ENCODE assay signal across 1 cellular context in the genomic region with DNA sequence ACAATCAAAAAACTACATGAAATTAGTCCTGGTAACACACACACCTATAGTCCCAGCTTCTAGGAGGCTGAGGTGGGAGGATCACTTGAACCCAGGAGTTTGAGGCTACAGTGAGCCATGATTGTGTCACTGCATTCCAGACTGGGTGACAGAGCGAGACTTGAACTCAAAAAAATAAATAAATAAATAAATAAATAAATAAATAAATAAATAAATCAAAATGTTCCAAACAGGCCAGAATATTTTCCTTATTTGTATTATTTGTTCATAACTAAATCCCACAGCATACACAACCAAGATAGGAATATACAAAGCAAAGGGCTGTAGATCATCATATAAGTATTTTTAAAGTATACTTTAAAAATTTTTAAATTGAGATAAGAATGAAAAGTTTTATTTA.
A peak's percentile ranks its signal among the peaks of the same experiment; 100 is the strongest.
TF ChIP-seq lines count a peak whose summit lies in the region.

No MANE protein-coding gene starts in this region.

TF ChIP-seq in HEK293, 187 proteins besides CTCF, POLR2A, EP300 and RAD21 (continued from another document and continues in another):
- TF ChIP-seq, protein P1, sequence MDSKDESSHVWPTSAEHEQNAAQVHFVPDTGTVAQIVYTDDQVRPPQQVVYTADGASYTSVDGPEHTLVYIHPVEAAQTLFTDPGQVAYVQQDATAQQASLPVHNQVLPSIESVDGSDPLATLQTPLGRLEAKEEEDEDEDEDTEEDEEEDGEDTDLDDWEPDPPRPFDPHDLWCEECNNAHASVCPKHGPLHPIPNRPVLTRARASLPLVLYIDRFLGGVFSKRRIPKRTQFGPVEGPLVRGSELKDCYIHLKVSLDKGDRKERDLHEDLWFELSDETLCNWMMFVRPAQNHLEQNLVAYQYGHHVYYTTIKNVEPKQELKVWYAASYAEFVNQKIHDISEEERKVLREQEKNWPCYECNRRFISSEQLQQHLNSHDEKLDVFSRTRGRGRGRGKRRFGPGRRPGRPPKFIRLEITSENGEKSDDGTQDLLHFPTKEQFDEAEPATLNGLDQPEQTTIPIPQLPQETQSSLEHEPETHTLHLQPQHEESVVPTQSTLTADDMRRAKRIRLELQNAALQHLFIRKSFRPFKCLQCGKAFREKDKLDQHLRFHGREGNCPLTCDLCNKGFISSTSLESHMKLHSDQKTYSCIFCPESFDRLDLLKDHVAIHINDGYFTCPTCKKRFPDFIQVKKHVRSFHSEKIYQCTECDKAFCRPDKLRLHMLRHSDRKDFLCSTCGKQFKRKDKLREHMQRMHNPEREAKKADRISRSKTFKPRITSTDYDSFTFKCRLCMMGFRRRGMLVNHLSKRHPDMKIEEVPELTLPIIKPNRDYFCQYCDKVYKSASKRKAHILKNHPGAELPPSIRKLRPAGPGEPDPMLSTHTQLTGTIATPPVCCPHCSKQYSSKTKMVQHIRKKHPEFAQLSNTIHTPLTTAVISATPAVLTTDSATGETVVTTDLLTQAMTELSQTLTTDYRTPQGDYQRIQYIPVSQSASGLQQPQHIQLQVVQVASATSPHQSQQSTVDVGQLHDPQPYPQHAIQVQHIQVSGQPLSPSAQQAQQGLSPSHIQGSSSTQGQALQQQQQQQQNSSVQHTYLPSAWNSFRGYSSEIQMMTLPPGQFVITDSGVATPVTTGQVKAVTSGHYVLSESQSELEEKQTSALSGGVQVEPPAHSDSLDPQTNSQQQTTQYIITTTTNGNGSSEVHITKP (tag by site-specific recombination; IDR thresholded peaks at IDR 0.05) = no peak
- no peak for TF ChIP-seq ZNF292 (tag by site-specific recombination; IDR thresholded peaks at IDR 0.05; ENCODE audit: borderline replicate concordance, low read depth)
- no peak for TF ChIP-seq SETDB1 (IDR thresholded peaks at IDR 0.05; ENCODE audit: insufficient read length, low read length)
- TF ChIP-seq ZNF248 (tag by site-specific recombination; IDR thresholded peaks at IDR 0.05) = no peak
- TF ChIP-seq, protein P2, sequence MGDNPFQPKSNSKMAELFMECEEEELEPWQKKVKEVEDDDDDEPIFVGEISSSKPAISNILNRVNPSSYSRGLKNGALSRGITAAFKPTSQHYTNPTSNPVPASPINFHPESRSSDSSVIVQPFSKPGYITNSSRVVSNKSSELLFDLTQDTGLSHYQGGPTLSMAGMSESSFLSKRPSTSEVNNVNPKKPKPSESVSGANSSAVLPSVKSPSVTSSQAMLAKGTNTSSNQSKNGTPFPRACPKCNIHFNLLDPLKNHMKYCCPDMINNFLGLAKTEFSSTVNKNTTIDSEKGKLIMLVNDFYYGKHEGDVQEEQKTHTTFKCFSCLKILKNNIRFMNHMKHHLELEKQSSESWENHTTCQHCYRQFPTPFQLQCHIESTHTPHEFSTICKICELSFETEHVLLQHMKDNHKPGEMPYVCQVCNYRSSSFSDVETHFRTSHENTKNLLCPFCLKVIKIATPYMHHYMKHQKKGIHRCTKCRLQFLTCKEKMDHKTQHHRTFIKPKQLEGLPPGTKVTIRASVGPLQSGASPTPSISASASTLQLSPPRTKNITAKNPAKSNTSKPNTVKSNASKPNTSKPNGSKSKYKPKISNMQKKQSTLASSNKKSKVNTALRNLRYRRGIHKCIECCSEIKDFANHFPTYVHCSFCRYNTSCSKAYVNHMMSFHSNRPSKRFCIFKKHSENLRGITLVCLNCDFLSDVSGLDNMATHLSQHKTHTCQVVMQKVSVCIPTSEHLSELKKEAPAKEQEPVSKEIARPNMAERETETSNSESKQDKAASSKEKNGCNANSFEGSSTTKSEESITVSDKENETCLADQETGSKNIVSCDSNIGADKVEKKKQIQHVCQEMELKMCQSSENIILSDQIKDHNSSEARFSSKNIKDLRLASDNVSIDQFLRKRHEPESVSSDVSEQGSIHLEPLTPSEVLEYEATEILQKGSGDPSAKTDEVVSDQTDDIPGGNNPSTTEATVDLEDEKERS (tag by site-specific recombination; IDR thresholded peaks at IDR 0.05) = no peak
- no peak for TF ChIP-seq SCRT1 (tag by site-specific recombination; IDR thresholded peaks at IDR 0.05; ENCODE audit: borderline replicate concordance)
- peak; percentile 55 for TF ChIP-seq ZNF140 (tag by site-specific recombination; IDR thresholded peaks at IDR 0.05)
- no peak for TF ChIP-seq ZNF558 (tag by site-specific recombination; IDR thresholded peaks at IDR 0.05)
- TF ChIP-seq ZNF433 (tag by site-specific recombination; IDR thresholded peaks at IDR 0.05; ENCODE audit: low read depth) = no peak
- no peak for TF ChIP-seq MZF1 (tag by site-specific recombination; IDR thresholded peaks at IDR 0.05; ENCODE audit: borderline replicate concordance)
- TF ChIP-seq ZSCAN30 (tag by site-specific recombination; IDR thresholded peaks at IDR 0.05) = no peak
- TF ChIP-seq ZNF426 (tag by site-specific recombination; IDR thresholded peaks at IDR 0.05) = peak; percentile 63
- TF ChIP-seq KLF10 (tag by site-specific recombination; IDR thresholded peaks at IDR 0.05) = no peak
- no peak for TF ChIP-seq ZNF791 (tag by site-specific recombination; IDR thresholded peaks at IDR 0.05)
- peak; percentile 44; the same call in 1 of the 2 replicates for TF ChIP-seq ZNF623 (tag by site-specific recombination; IDR thresholded peaks at IDR 0.05)
- no peak for TF ChIP-seq KLF1 (tag by site-specific recombination; IDR thresholded peaks at IDR 0.05)
- no peak for TF ChIP-seq ZNF423 (tag by site-specific recombination; IDR thresholded peaks at IDR 0.05)
- TF ChIP-seq GLI2 (tag by site-specific recombination; IDR thresholded peaks at IDR 0.05; ENCODE audit: borderline replicate concordance, low read depth) = no peak
- TF ChIP-seq ZNF114 (tag by site-specific recombination; IDR thresholded peaks at IDR 0.05) = no peak
- TF ChIP-seq, protein P3, sequence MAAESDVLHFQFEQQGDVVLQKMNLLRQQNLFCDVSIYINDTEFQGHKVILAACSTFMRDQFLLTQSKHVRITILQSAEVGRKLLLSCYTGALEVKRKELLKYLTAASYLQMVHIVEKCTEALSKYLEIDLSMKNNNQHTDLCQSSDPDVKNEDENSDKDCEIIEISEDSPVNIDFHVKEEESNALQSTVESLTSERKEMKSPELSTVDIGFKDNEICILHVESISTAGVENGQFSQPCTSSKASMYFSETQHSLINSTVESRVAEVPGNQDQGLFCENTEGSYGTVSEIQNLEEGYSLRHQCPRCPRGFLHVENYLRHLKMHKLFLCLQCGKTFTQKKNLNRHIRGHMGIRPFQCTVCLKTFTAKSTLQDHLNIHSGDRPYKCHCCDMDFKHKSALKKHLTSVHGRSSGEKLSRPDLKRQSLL (tag by site-specific recombination; IDR thresholded peaks at IDR 0.05) = no peak
- no peak for TF ChIP-seq ZNF391 (tag by site-specific recombination; IDR thresholded peaks at IDR 0.05; ENCODE audit: borderline replicate concordance, low read depth)
- no peak for TF ChIP-seq ZNF211 (tag by site-specific recombination; IDR thresholded peaks at IDR 0.05; ENCODE audit: low read depth)
- no peak for TF ChIP-seq BCL11B (tag by site-specific recombination; IDR thresholded peaks at IDR 0.05; ENCODE audit: low read depth)
- TF ChIP-seq RBAK (tag by site-specific recombination; IDR thresholded peaks at IDR 0.05) = no peak
- TF ChIP-seq ZNF221 (tag by site-specific recombination; IDR thresholded peaks at IDR 0.05; ENCODE audit: borderline replicate concordance) = no peak
- no peak for TF ChIP-seq ZNF302 (tag by site-specific recombination; IDR thresholded peaks at IDR 0.05; ENCODE audit: low read depth)
- no peak for TF ChIP-seq ZBTB48 (tag by site-specific recombination; IDR thresholded peaks at IDR 0.05)
- TF ChIP-seq HOXA7 (CRISPR knock-in tag; IDR thresholded peaks at IDR 0.05; ENCODE audit: borderline replicate concordance) = no peak
- no peak for TF ChIP-seq ZFP41 (tag by site-specific recombination; IDR thresholded peaks at IDR 0.05; ENCODE audit: borderline replicate concordance)
- no peak for TF ChIP-seq ZNF785 (tag by site-specific recombination; IDR thresholded peaks at IDR 0.05)
- TF ChIP-seq WT1 (tag by site-specific recombination; IDR thresholded peaks at IDR 0.05) = no peak
- no peak for TF ChIP-seq YY1 (tag by site-specific recombination; IDR thresholded peaks at IDR 0.05)
- no peak for TF ChIP-seq ZNF16 (tag by site-specific recombination; IDR thresholded peaks at IDR 0.05; ENCODE audit: low read depth)
- TF ChIP-seq, protein P4, sequence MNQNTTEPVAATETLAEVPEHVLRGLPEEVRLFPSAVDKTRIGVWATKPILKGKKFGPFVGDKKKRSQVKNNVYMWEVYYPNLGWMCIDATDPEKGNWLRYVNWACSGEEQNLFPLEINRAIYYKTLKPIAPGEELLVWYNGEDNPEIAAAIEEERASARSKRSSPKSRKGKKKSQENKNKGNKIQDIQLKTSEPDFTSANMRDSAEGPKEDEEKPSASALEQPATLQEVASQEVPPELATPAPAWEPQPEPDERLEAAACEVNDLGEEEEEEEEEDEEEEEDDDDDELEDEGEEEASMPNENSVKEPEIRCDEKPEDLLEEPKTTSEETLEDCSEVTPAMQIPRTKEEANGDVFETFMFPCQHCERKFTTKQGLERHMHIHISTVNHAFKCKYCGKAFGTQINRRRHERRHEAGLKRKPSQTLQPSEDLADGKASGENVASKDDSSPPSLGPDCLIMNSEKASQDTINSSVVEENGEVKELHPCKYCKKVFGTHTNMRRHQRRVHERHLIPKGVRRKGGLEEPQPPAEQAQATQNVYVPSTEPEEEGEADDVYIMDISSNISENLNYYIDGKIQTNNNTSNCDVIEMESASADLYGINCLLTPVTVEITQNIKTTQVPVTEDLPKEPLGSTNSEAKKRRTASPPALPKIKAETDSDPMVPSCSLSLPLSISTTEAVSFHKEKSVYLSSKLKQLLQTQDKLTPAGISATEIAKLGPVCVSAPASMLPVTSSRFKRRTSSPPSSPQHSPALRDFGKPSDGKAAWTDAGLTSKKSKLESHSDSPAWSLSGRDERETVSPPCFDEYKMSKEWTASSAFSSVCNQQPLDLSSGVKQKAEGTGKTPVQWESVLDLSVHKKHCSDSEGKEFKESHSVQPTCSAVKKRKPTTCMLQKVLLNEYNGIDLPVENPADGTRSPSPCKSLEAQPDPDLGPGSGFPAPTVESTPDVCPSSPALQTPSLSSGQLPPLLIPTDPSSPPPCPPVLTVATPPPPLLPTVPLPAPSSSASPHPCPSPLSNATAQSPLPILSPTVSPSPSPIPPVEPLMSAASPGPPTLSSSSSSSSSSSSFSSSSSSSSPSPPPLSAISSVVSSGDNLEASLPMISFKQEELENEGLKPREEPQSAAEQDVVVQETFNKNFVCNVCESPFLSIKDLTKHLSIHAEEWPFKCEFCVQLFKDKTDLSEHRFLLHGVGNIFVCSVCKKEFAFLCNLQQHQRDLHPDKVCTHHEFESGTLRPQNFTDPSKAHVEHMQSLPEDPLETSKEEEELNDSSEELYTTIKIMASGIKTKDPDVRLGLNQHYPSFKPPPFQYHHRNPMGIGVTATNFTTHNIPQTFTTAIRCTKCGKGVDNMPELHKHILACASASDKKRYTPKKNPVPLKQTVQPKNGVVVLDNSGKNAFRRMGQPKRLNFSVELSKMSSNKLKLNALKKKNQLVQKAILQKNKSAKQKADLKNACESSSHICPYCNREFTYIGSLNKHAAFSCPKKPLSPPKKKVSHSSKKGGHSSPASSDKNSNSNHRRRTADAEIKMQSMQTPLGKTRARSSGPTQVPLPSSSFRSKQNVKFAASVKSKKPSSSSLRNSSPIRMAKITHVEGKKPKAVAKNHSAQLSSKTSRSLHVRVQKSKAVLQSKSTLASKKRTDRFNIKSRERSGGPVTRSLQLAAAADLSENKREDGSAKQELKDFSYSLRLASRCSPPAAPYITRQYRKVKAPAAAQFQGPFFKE (tag by site-specific recombination; IDR thresholded peaks at IDR 0.05; ENCODE audit: borderline replicate concordance) = no peak
- TF ChIP-seq ZNF311 (tag by site-specific recombination; IDR thresholded peaks at IDR 0.05; ENCODE audit: borderline replicate concordance) = no peak
- peak; percentile 7 for TF ChIP-seq ZNF510 (tag by site-specific recombination; IDR thresholded peaks at IDR 0.05; ENCODE audit: insufficient replicate concordance)
- no peak for TF ChIP-seq MYNN (tag by site-specific recombination; IDR thresholded peaks at IDR 0.05; ENCODE audit: borderline replicate concordance)
- TF ChIP-seq, protein P5, sequence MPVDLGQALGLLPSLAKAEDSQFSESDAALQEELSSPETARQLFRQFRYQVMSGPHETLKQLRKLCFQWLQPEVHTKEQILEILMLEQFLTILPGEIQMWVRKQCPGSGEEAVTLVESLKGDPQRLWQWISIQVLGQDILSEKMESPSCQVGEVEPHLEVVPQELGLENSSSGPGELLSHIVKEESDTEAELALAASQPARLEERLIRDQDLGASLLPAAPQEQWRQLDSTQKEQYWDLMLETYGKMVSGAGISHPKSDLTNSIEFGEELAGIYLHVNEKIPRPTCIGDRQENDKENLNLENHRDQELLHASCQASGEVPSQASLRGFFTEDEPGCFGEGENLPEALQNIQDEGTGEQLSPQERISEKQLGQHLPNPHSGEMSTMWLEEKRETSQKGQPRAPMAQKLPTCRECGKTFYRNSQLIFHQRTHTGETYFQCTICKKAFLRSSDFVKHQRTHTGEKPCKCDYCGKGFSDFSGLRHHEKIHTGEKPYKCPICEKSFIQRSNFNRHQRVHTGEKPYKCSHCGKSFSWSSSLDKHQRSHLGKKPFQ (tag by site-specific recombination; IDR thresholded peaks at IDR 0.05) = no peak
- TF ChIP-seq ZNF324 (tag by site-specific recombination; IDR thresholded peaks at IDR 0.05) = no peak
- TF ChIP-seq, protein P6, sequence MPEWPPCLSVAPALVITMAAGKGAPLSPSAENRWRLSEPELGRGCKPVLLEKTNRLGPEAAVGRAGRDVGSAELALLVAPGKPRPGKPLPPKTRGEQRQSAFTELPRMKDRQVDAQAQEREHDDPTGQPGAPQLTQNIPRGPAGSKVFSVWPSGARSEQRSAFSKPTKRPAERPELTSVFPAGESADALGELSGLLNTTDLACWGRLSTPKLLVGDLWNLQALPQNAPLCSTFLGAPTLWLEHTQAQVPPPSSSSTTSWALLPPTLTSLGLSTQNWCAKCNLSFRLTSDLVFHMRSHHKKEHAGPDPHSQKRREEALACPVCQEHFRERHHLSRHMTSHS (tag by site-specific recombination; IDR thresholded peaks at IDR 0.05) = no peak
- no peak for TF ChIP-seq TCF7L2 (IDR thresholded peaks at IDR 0.05; ENCODE audit: borderline replicate concordance, low read depth, low read length)
- TF ChIP-seq, protein P7, sequence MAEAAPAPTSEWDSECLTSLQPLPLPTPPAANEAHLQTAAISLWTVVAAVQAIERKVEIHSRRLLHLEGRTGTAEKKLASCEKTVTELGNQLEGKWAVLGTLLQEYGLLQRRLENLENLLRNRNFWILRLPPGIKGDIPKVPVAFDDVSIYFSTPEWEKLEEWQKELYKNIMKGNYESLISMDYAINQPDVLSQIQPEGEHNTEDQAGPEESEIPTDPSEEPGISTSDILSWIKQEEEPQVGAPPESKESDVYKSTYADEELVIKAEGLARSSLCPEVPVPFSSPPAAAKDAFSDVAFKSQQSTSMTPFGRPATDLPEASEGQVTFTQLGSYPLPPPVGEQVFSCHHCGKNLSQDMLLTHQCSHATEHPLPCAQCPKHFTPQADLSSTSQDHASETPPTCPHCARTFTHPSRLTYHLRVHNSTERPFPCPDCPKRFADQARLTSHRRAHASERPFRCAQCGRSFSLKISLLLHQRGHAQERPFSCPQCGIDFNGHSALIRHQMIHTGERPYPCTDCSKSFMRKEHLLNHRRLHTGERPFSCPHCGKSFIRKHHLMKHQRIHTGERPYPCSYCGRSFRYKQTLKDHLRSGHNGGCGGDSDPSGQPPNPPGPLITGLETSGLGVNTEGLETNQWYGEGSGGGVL (tag by site-specific recombination; IDR thresholded peaks at IDR 0.05) = no peak
- no peak for TF ChIP-seq ZBTB7A (tag by site-specific recombination; IDR thresholded peaks at IDR 0.05; ENCODE audit: low read depth)
- no peak for TF ChIP-seq ZNF660 (tag by site-specific recombination; IDR thresholded peaks at IDR 0.05)
